Comparison of ENCODE assay signal across 8 cellular contexts in the genomic region with DNA sequence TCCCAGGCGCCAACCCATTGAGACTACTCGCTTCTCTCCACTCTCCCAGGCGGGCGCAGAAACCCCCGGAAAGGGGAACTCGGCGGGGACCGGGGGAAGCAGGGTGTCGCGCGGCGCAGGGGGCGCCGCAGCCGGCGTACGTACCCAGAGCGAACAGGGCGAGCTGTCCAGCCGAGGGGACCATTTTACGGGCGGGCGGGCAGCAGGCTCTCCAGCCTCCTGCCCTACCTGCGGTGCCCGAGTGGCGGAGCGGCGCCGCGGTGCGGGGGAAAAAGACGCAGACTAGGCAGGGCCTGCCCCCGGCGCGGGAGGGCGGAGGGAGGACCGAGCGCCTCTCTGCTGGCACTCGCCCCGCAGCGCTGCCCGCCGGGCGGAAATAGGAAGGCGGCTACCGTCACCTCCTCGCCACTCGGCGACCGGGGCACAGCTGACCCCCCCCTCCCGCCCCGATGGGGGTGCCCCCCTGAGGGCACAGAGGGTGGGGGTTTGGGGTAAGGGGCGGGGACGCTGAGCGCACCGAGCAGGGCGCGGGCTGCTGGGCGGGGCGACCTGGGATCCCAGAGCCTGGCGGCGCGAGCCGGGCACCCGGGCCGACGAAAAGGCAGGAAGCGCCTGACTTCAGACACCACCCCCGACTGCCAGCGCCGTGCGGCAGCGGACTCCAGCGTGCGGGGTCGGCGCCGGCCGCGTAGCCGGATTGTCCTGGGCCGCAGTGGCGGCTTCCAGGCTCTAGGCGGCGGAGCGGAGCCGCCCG. TPM values are rescaled to one million over a fixed set of nuclear protein-coding genes. Genes with fewer than 3 reads are reported as not detected.
DNase-seq lines count a peak whose midpoint lies in the region; ATAC-seq and TF ChIP-seq lines count a peak whose summit lies in the region.

Gene TGFA (minus strand): TSS at position 243 of the 754 bp plus-strand sequence. CDS start 59 bp downstream, at position 184.

- H3K4me1 ChIP-seq in A673 (ENCODE audit: insufficient read depth, low read length, poor library complexity, severe bottlenecking) (peaks cover 4% of the 10 kb centered on the region), mesodermal cell (ENCODE audit: control insufficient read depth, insufficient read depth, low read length, poor library complexity, severe bottlenecking) (peaks cover 6% of the 10 kb centered on the region)

- WGBS in mesodermal cell (ENCODE audit: insufficient coverage in 2 of 2), 2 experiments, result 0% methylated on average over 38 to 79 of the region's 88 CpGs

- intact Hi-C loops in A673 (cut with micrococcal nuclease; ENCODE audit: unreplicated experiment), result loop anchor here (5.0 kb wide), 1 partner anchor 251 kb away; the partner anchor contains the start of gene FAM136A

- CTCF ChIA-PET in A673 (lab: Charles Lee), result no interaction called here

- DNase-seq in A673 (ENCODE audit: low spot score) (peak; percentile 64), NCI-H69 (lab: John Stamatoyannopoulos, UW) (peak; percentile 70)
- peak; percentile 20 to 45 for DNase-seq in activated CD8-positive, alpha-beta memory T cell treated with anti-CD3 and anti-CD28 coated beads for 1 hour (ENCODE audit: extremely low read depth in 1 of 2, low read depth in 1 of 2)
- DNase-seq in effector memory CD8-positive, alpha-beta T cell, result peak; percentile 63 to 65 (median 64)
- peak; percentile 41 for DNase-seq in stimulated activated CD8-positive, alpha-beta memory T cell treated with anti-CD3 and anti-CD28 coated beads, Interleukin-15, amount 100 ng/mL, for 24 hours (ENCODE audit: low read depth)

- H3K27ac Mint-ChIP-seq in effector memory CD8-positive, alpha-beta T cell, result peak within 1 kb of the TSS; percentile 88 to 91

- H3K9me3 ChIP-seq in A673 (ENCODE audit: low read depth, low read length, poor library complexity, severe bottlenecking) (no peaks in the 10 kb centered on the region), mesodermal cell (ENCODE audit: control insufficient read depth, low read length) (no peaks in the 10 kb centered on the region)

- ATAC-seq in GM18517 (IDR thresholded peaks at IDR 0.05; ENCODE audit: unreplicated experiment) (peak; percentile 51), HG03280 (IDR thresholded peaks at IDR 0.05; ENCODE audit: unreplicated experiment) (peak; percentile 83)
- peak; percentile 77 for ATAC-seq in effector memory CD8-positive, alpha-beta T cell (replicated peaks)

- H3K9me3 Mint-ChIP-seq in effector memory CD8-positive, alpha-beta T cell, result no peaks in the 10 kb centered on the region

- peak within 1 kb of the TSS; percentile 51 for H3K4me3 ChIP-seq in A673 (ENCODE audit: low read depth, low read length, poor library complexity, severe bottlenecking)
- H3K4me3 ChIP-seq in mesodermal cell (ENCODE audit: extremely low read depth, insufficient read depth, low read length, poor library complexity, severe bottlenecking), result peak within 1 kb of the TSS; percentile 51

- peaks cover 10% of the 10 kb centered on the region for H3K36me3 Mint-ChIP-seq in effector memory CD8-positive, alpha-beta T cell (ENCODE audit: insufficient read depth)

- peak within 1 kb of the TSS; percentile 94 to 96 for H3K4me3 Mint-ChIP-seq in effector memory CD8-positive, alpha-beta T cell

- H3K27ac ChIP-seq in A673 (ENCODE audit: low read depth, low read length, poor library complexity, severe bottlenecking), result no peak within 1 kb of the TSS
- H3K27ac ChIP-seq in mesodermal cell (ENCODE audit: low read depth, low read length, severe bottlenecking), result no peak within 1 kb of the TSS

- POLR2A ChIA-PET in A673 (lab: Charles Lee; ENCODE audit: low non-redundant PET), result no interaction called here

- BruUV-seq in A673 (replicated peaks; lab: Mats Ljungman, UMichigan), result no TSS peak

- no peaks in the 10 kb centered on the region for H3K36me3 ChIP-seq in A673 (ENCODE audit: insufficient read depth, low read length, poor library complexity, severe bottlenecking)
- no peaks in the 10 kb centered on the region for H3K36me3 ChIP-seq in mesodermal cell (ENCODE audit: control insufficient read depth, insufficient read depth, low read length)

- peak; percentile 77 for TF ChIP-seq CTCF in A673 (conservative IDR thresholded peaks at IDR 0.05; ENCODE audit: low read depth, low read length)

- peaks cover 69% of the 10 kb centered on the region for H3K27me3 ChIP-seq in A673 (replicated peaks; ENCODE audit: insufficient read depth, low read depth, low read length, poor library complexity)

- peaks cover 6 to 16% of the 10 kb centered on the region in 2 donors for H3K27me3 Mint-ChIP-seq in effector memory CD8-positive, alpha-beta T cell

- H3K4me1 Mint-ChIP-seq in effector memory CD8-positive, alpha-beta T cell (ENCODE audit: low read depth in 2 of 2), result peaks cover 18 to 23% of the 10 kb centered on the region in 2 donors

RNA-seq across cellular contexts. Expression of gene TGFA, which starts in this region (rescaled TPM):
- 0.13 TPM in 1 of 2 replicates, not detected in the other for total RNA-seq in A673 (2021)
- 0.88 TPM for polyA plus RNA-seq in mesodermal cell (2013, experiment 1 of 2)
- polyA plus RNA-seq in mesodermal cell (2013, experiment 2 of 2), result 0.66 TPM

Comparison
In these comparisons a context has a peak if more than half of its experiments do, and no peak if none do; other contexts are left out.
1. Peak in DNase-seq and H3K4me3 ChIP-seq in A673; RNA of the gene not detected or under 1 TPM.